In genomic region chr4:1712216-1713002, GRCh38 we compare ENCODE assay signal across 8 cellular contexts. TPM values are rescaled to one million over a fixed set of nuclear protein-coding genes. Genes with fewer than 3 reads are reported as not detected.
DNase-seq lines count a peak whose midpoint lies in the region; ATAC-seq lines count a peak whose summit lies in the region.

SLBP (minus strand) TSS chr4:1712319; CDS start chr4:1712188, 131 bp downstream.

- intact Hi-C loops in left colon (cut with DNase I, micrococcal nuclease): no loop called here

- peak within 1 kb of the TSS; percentile 100 for H3K9ac ChIP-seq in BLaER1

- H3K9me3 ChIP-seq in BLaER1: no peaks in the 10 kb centered on the region

- peak within 1 kb of the TSS; percentile 98 for H3K4me2 ChIP-seq in BLaER1

- H4K20me1 ChIP-seq in BLaER1: peaks cover 81% of the 10 kb centered on the region

- peak within 1 kb of the TSS; percentile 98 for H3K4me3 ChIP-seq in BLaER1

- peak within 1 kb of the TSS; percentile 100 for H3K27ac ChIP-seq in BLaER1
- peak within 1 kb of the TSS; percentile 99 for H3K27ac ChIP-seq in cingulate gyrus (ENCODE audit: low read depth, low read length)

- DNase-seq in NCI-H526 (lab: John Stamatoyannopoulos, UW) (peak; percentile 89 to 99), left colon (peak; percentile 98)
- DNase-seq in activated CD4-positive, alpha-beta T cell treated with anti-CD3 and anti-CD28 coated beads for 48 hours: peak; percentile 100
- DNase-seq in stimulated activated CD4-positive, alpha-beta T cell treated with anti-CD3 and anti-CD28 coated beads, Interleukin-1b, Interleukin-23, amount 100 ng/mL, for 48 hours: peak; percentile 99

- peaks cover 70% of the 10 kb centered on the region for H3K4me1 ChIP-seq in BLaER1

- ATAC-seq in GM19328 (IDR thresholded peaks at IDR 0.05; ENCODE audit: unreplicated experiment) (peak; percentile 71), HG03469 (IDR thresholded peaks at IDR 0.05; ENCODE audit: unreplicated experiment) (peak; percentile 52), left colon (peak; percentile 86)

- H3K36me3 ChIP-seq in BLaER1: peaks cover 37% of the 10 kb centered on the region

- no peaks in the 10 kb centered on the region for H3K27me3 ChIP-seq in BLaER1

RNA-seq across cellular contexts. Expression of gene SLBP, which starts in this region (rescaled TPM):
- 10 to 100 TPM; 23.3 to 27.3 TPM for total RNA-seq in left colon

Comparison
In these comparisons a context has a peak if more than half of its experiments do, and no peak if none do; other contexts are left out.
1. Peak in every context shown above with its lines: DNase-seq, ATAC-seq, H3K4me3 ChIP-seq and H3K27ac ChIP-seq.